8 cellular contexts compared by ENCODE assay signal in genomic region chr15:22838292-22839042, GRCh38. TPM values are rescaled to one million over a fixed set of nuclear protein-coding genes. Genes with fewer than 3 reads are reported as not detected.
A peak's percentile ranks its signal among the peaks of the same experiment; 100 is the strongest.
DNase-seq lines count a peak whose midpoint lies in the region; ATAC-seq, FAIRE-seq and TF ChIP-seq lines count a peak whose summit lies in the region.

Gene NIPA2, plus strand, starts transcription at chr15:22838666. Its CDS starts 13,066 bp downstream, at chr15:22851732.

- ATAC-seq in GM18498 (IDR thresholded peaks at IDR 0.05; ENCODE audit: unreplicated experiment): peak; percentile 84
- peak; percentile 72 for ATAC-seq in HG02938 (IDR thresholded peaks at IDR 0.05; ENCODE audit: unreplicated experiment)
- ATAC-seq in left ventricle myocardium superior: peak; percentile 99
- peak; percentile 98 to 99 (median 98) for ATAC-seq in psoas muscle

- intact Hi-C loops in left ventricle myocardium superior (cut with micrococcal nuclease) (no loop called here), psoas muscle (cut with DNase I) (loop anchor here (2.0 to 10.0 kb wide), 2 partner anchors 52 to 54 kb away; partner anchors contain the start of gene NIPA1 (in 2 of the 2))

- H3K27ac ChIP-seq in angular gyrus (ENCODE audit: low read depth, low read length): peak within 1 kb of the TSS; percentile 92
- peak within 1 kb of the TSS; percentile 95 for H3K27ac ChIP-seq in psoas muscle

- H3K36me3 ChIP-seq in psoas muscle (ENCODE audit: insufficient read depth in 1 of 2, low read depth in 1 of 2): peaks cover 0 to 20% of the 10 kb centered on the region in 2 donors

- peaks cover 17% of the 10 kb centered on the region for H3K4me1 ChIP-seq in psoas muscle

- 0% methylated on average over 80 to 83 of the region's 83 CpGs for WGBS in psoas muscle, 3 donors

- DNase-seq in NCI-H187 (lab: John Stamatoyannopoulos, UW) (peak; percentile 74 to 93), T-helper 2 cell (peak; percentile 97 to 99 (median 98)), left ventricle myocardium superior (peak; percentile 100), psoas muscle (peak; percentile 98 to 99), urothelium cell line (ENCODE audit: low spot score) (peak; percentile 97)

- H3K27me3 ChIP-seq in psoas muscle (ENCODE audit: insufficient read depth in 3 of 3, low read length in 2 of 3): no peaks in the 10 kb centered on the region

- peak within 1 kb of the TSS; percentile 84 for H3K4me3 ChIP-seq in psoas muscle

- no peak for FAIRE-seq in urothelium cell line (lab: Jason Lieb, UNC)

- no peak for TF ChIP-seq CTCF in psoas muscle (IDR thresholded peaks at IDR 0.05)

- no peaks in the 10 kb centered on the region for H3K9me3 ChIP-seq in psoas muscle

RNA-seq across cellular contexts. Expression of gene NIPA2, which starts in this region (rescaled TPM):
- 17.3 TPM for total RNA-seq in left ventricle myocardium superior
- 10 to 100 TPM; 18.2 to 31.5 (median 27.6) TPM for total RNA-seq in psoas muscle
- 10 to 100 TPM; 11.3 to 61.8 (median 46.1) TPM for polyA plus RNA-seq in psoas muscle

Comparison
In these comparisons a context has a peak if more than half of its experiments do, and no peak if none do; other contexts are left out.
1. Peak in every context shown above with its lines: DNase-seq, ATAC-seq, H3K4me3 ChIP-seq and H3K27ac ChIP-seq.